17 cellular contexts compared by ENCODE assay signal in genomic region chr17:73835605-73836004, GRCh38.
"Had no signal": no experiment of that assay in that cellular context is flagged by ENCODE, and none has a peak within 500 bp of the region (broad histone marks: within the 10 kb centered on the region; RNA-seq: fewer than 3 reads in every experiment).

No MANE protein-coding gene starts in this region.

- H3K4me1 Mint-ChIP-seq: activated B cell treated with CpG ODN at 0.5 μM for 24 hours; memory B cell; stimulated activated naive B cell treated with anti-CD40 and anti-IgM and Interleukin-4, amounts not matched to agents 10 μg/mL and 1 μg/mL and 100 μg/mL, for 72 hours had no signal

- H3K27ac Mint-ChIP-seq: activated B cell treated with CpG ODN at 0.5 μM for 24 hours; activated T-helper 2 cell treated with anti-CD3 and anti-CD28 coated beads, Interferon-gamma antibody, Interleukin-2, Interleukin-4, amounts not matched to agents 10 μg/mL and 5 μg/mL and 100 μg/mL, durations not matched to agents 14 hours and 24 hours and 36 hours; memory B cell; nephron; progenitor cell of endocrine pancreas; stimulated activated naive B cell treated with anti-CD40 and anti-IgM and Interleukin-4, amounts not matched to agents 10 μg/mL and 1 μg/mL and 100 μg/mL, for 72 hours had no signal

- H3K9me3 Mint-ChIP-seq: activated T-helper 2 cell treated with anti-CD3 and anti-CD28 coated beads, Interferon-gamma antibody, Interleukin-2, Interleukin-4, amounts not matched to agents 10 μg/mL and 5 μg/mL and 100 μg/mL, durations not matched to agents 14 hours and 24 hours and 36 hours had no signal

- H3K36me3 Mint-ChIP-seq: memory B cell; stimulated activated naive B cell treated with anti-CD40 and anti-IgM and Interleukin-4, amounts not matched to agents 10 μg/mL and 1 μg/mL and 100 μg/mL, for 72 hours had no signal

- DNase-seq: activated B cell treated with CpG ODN at 0.5 μM for 24 hours; activated CD4-positive, alpha-beta T cell treated with anti-CD3 and anti-CD28 coated beads, Interleukin-2, amount 50 U/mL, for 4 hours; activated CD8-positive, alpha-beta memory T cell treated with anti-CD3 and anti-CD28 coated beads, Interleukin-2, amount 50 U/mL, for 4 hours; cerebellar nuclear complex; effector CD8-positive, alpha-beta T cell; esophagus squamous epithelium; hippocampal formation; left ventricle myocardium superior; right cardiac atrium; stimulated activated CD4-positive, alpha-beta T cell treated with anti-CD3 and anti-CD28 coated beads, Interleukin-15, amount 100 ng/mL, for 24 hours; stimulated activated CD4-positive, alpha-beta T cell treated with anti-CD3 and anti-CD28 coated beads, Interleukin-4, amount 100 ng/mL, for 1 hour; stimulated activated naive B cell treated with anti-CD40 and anti-IgM and Interleukin-4, amounts not matched to agents 10 μg/mL and 1 μg/mL and 100 μg/mL, for 72 hours; substantia nigra had no signal

- H3K4me3 Mint-ChIP-seq: activated B cell treated with CpG ODN at 0.5 μM for 24 hours; memory B cell; nephron; stimulated activated naive B cell treated with anti-CD40 and anti-IgM and Interleukin-4, amounts not matched to agents 10 μg/mL and 1 μg/mL and 100 μg/mL, for 72 hours had no signal

- ATAC-seq: left ventricle myocardium superior; stimulated activated naive B cell treated with anti-CD40 and anti-IgM and Interleukin-4, amounts not matched to agents 10 μg/mL and 1 μg/mL and 100 μg/mL, for 72 hours had no signal
